Comparison of ENCODE assay signal across 8 cellular contexts in the genomic region with DNA sequence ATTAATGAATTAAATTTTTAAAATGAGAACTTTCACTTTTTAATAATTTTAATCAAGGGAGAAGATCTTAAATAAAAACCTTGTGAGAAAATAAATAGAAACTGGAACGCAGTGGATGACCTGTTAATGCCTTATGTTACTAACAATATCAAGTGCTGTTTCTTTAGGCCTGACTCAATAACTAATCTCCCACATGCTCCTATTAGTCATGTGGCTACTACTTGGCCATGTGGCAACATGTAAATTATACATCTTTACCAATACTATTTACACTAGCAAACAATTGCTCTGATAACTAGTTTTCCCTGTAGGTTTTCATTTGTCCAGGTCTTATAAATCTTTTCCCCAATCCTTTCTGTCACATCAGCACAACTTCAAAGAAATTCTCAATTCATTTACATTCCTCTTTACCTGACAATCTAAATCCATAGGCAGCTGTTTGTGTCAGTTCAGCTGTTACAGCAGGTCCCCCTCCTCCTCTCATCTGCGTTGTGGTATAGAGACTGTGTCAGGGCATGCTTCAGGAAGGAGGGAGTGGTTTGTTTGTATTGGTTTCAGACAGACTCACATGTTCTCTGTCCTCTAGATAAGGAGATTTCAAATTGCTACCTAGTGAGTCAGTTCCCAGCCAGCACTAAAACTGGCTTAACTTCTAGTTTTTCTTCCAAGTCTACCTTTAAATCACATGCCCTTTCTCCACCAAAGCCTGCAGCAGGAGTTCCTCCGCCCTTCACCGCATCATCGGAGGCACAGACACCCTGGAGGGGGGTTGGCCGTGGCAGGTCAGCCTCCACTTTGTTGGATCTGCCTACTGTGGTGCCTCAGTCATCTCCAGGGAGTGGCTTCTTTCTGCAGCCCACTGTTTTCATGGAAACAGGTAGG. TPM values are rescaled to one million over a fixed set of nuclear protein-coding genes. Genes with fewer than 3 reads are reported as not detected.
A peak's percentile ranks its signal among the peaks of the same experiment; 100 is the strongest.
DNase-seq lines count a peak whose midpoint lies in the region; ATAC-seq and TF ChIP-seq lines count a peak whose summit lies in the region.

No MANE protein-coding gene starts in this region.

- H3K27me3 ChIP-seq in breast epithelium (no peaks in the 10 kb centered on the region), lower lobe of right lung (ENCODE audit: low read depth) (no peaks in the 10 kb centered on the region), tibial nerve (no peaks in the 10 kb centered on the region)

- no peaks in the 10 kb centered on the region for H3K27me3 Mint-ChIP-seq in MCF 10A (ENCODE audit: insufficient read depth, unreplicated experiment)
- no peaks in the 10 kb centered on the region for H3K27me3 Mint-ChIP-seq in activated naive CD8-positive, alpha-beta T cell treated with anti-CD3 and anti-CD28 coated beads, Interleukin-2, amount 50 U/mL, for 24 hours

- CTCF ChIA-PET in MCF 10A (lab: Yijun Ruan, JAX), result no interaction called here

- TF ChIP-seq POLR2A in breast epithelium (IDR thresholded peaks at IDR 0.05) (no peak), tibial nerve (IDR thresholded peaks at IDR 0.05) (no peak)

- H3K9me3 Mint-ChIP-seq in MCF 10A (ENCODE audit: unreplicated experiment), result no peaks in the 10 kb centered on the region
- H3K9me3 Mint-ChIP-seq in activated naive CD8-positive, alpha-beta T cell treated with anti-CD3 and anti-CD28 coated beads, Interleukin-2, amount 50 U/mL, for 24 hours, result peaks cover 4% of the 10 kb centered on the region

- ATAC-seq in HG02981 (IDR thresholded peaks at IDR 0.05; ENCODE audit: unreplicated experiment) (peak; percentile 81), lower lobe of right lung (peak; percentile 97 to 98)
- peak; percentile 90 for ATAC-seq in activated naive CD8-positive, alpha-beta T cell treated with anti-CD3 and anti-CD28 coated beads, Interleukin-2, amount 50 U/mL, for 24 hours

- peaks cover 25% of the 10 kb centered on the region for H3K4me1 Mint-ChIP-seq in MCF 10A (ENCODE audit: insufficient read depth, unreplicated experiment)
- peaks cover 32% of the 10 kb centered on the region for H3K4me1 Mint-ChIP-seq in activated naive CD8-positive, alpha-beta T cell treated with anti-CD3 and anti-CD28 coated beads, Interleukin-2, amount 50 U/mL, for 24 hours

- POLR2A ChIA-PET in MCF 10A (lab: Yijun Ruan, JAX), result interaction anchor here (0.6 to 1.6 kb wide), 5 partner anchors 12 to 414 kb away, joined by 3 to 11 read pairs (median 3); no protein-coding TSS in a partner anchor

- no peak for TF ChIP-seq EP300 in tibial nerve (IDR thresholded peaks at IDR 0.05)

- H3K36me3 ChIP-seq in breast epithelium, result no peaks in the 10 kb centered on the region
- no peaks in the 10 kb centered on the region for H3K36me3 ChIP-seq in lower lobe of right lung
- no peaks in the 10 kb centered on the region for H3K36me3 ChIP-seq in tibial nerve

- peak overlapping the region; percentile 68 for H3K4me3 Mint-ChIP-seq in MCF 10A (ENCODE audit: unreplicated experiment)
- H3K4me3 Mint-ChIP-seq in activated naive CD8-positive, alpha-beta T cell treated with anti-CD3 and anti-CD28 coated beads, Interleukin-2, amount 50 U/mL, for 24 hours, result no peak overlapping the region

- H3K9me3 ChIP-seq in breast epithelium (no peaks in the 10 kb centered on the region), lower lobe of right lung (no peaks in the 10 kb centered on the region), tibial nerve (no peaks in the 10 kb centered on the region)

- H3K27ac ChIP-seq in breast epithelium (peak overlapping the region in 1 of 2 donors; percentile 45), lower lobe of right lung (peak overlapping the region; percentile 46), tibial nerve (no peak overlapping the region)

- peaks cover 6% of the 10 kb centered on the region for H3K36me3 Mint-ChIP-seq in MCF 10A (ENCODE audit: insufficient read depth, unreplicated experiment)
- no peaks in the 10 kb centered on the region for H3K36me3 Mint-ChIP-seq in activated naive CD8-positive, alpha-beta T cell treated with anti-CD3 and anti-CD28 coated beads, Interleukin-2, amount 50 U/mL, for 24 hours (ENCODE audit: low read depth)

- 63 to 66% methylated on average over 6 of the region's 6 CpGs for WGBS in tibial nerve, 2 donors

- peak overlapping the region; percentile 97 for H3K27ac Mint-ChIP-seq in MCF 10A (ENCODE audit: low read depth, unreplicated experiment)
- H3K27ac Mint-ChIP-seq in activated naive CD8-positive, alpha-beta T cell treated with anti-CD3 and anti-CD28 coated beads, Interleukin-2, amount 50 U/mL, for 24 hours, result no peak overlapping the region

- peak; percentile 94 for DNase-seq in MCF 10A (ENCODE audit: unreplicated experiment)
- no peak for DNase-seq in breast epithelium (ENCODE audit: low spot score in 2 of 2)
- DNase-seq in NCI-H524 (lab: John Stamatoyannopoulos, UW), result peak; percentile 74 to 88
- peak; percentile 15 for DNase-seq in activated naive CD8-positive, alpha-beta T cell treated with anti-CD3 and anti-CD28 coated beads, Interleukin-2, amount 50 U/mL, for 24 hours
- peak; percentile 68 for DNase-seq in lower lobe of right lung
- DNase-seq in middle frontal gyrus (ENCODE audit: extremely low spot score, low spot score), result no peak
- no peak for DNase-seq in tibial nerve (ENCODE audit: low spot score in 2 of 2)

- H3K4me1 ChIP-seq in breast epithelium (no peaks in the 10 kb centered on the region), lower lobe of right lung (no peaks in the 10 kb centered on the region), tibial nerve (peaks cover 0 to 3% (median 0%) of the 10 kb centered on the region in 4 donors)

- TSS peak; percentile 87 for BruUV-seq in MCF 10A (replicated peaks; lab: Mats Ljungman, UMichigan)

- no peak for TF ChIP-seq CTCF in MCF 10A (IDR thresholded peaks at IDR 0.05; ENCODE audit: unreplicated experiment)
- no peak for TF ChIP-seq CTCF in breast epithelium (IDR thresholded peaks at IDR 0.05)
- no peak for TF ChIP-seq CTCF in lower lobe of right lung (IDR thresholded peaks at IDR 0.05)
- no peak for TF ChIP-seq CTCF in tibial nerve (IDR thresholded peaks at IDR 0.05)

- intact Hi-C loops in MCF 10A (cut with micrococcal nuclease), result loop anchor here (1.0 kb wide), 2 partner anchors 11 to 36 kb away; a partner anchor contains a TSS
- intact Hi-C loops in breast epithelium (cut with DNase I; ENCODE audit: low total_unique reads), result no loop called here
- intact Hi-C loops in lower lobe of right lung (cut with DNase I), result no loop called here

- no peak overlapping the region for H3K4me3 ChIP-seq in breast epithelium
- H3K4me3 ChIP-seq in lower lobe of right lung, result no peak overlapping the region
- H3K4me3 ChIP-seq in tibial nerve, result no peak overlapping the region

RNA-seq across cellular contexts. Expression of a gene that starts 11.3 kb away (rescaled TPM):
- total RNA-seq in MCF 10A (2022) (10.4 and 16.1 TPM in 2 replicates), breast epithelium (10 to 100 TPM in 1 of 3 donors, 1 to 10 TPM in 1, under 1 TPM in 1; 0.64 to 23.6 (median 8.5) TPM), lower lobe of right lung (16.4 TPM), tibial nerve (1 to 10 TPM in 3 of 4 donors, under 1 TPM in 1; 0.98 to 8.5 (median 5.6) TPM)

RNA-seq across cellular contexts. Expression of a gene that starts 40.3 kb away (rescaled TPM):
- total RNA-seq in MCF 10A (2022) (0.22 TPM in 1 of 2 replicates, not detected in the other), breast epithelium (under 1 TPM in 1 of 3 donors, not detected in 2; 0.15 TPM), lower lobe of right lung (0.15 TPM), tibial nerve (not detected)

RNA-seq across cellular contexts. Expression of a gene that starts 58.2 kb away (rescaled TPM):
- total RNA-seq in MCF 10A (2022), result 0.29 and 0.63 TPM in 2 replicates
- total RNA-seq in breast epithelium, result 1 to 10 TPM in 1 of 3 donors, under 1 TPM in 2; 0.16 to 1.5 (median 0.66) TPM
- 1.5 TPM for total RNA-seq in lower lobe of right lung
- total RNA-seq in tibial nerve, result 1 to 10 TPM in 1 of 4 donors, under 1 TPM in 1, not detected in 2; under 0.01 to 2.0 TPM

Comparison
In these comparisons a context has a peak if more than half of its experiments do, and no peak if none do; other contexts are left out.
1. DNase-seq: peak in MCF 10A (single experiment), NCI-H524 (2 of 2), activated naive CD8-positive, alpha-beta T cell treated with anti-CD3 and anti-CD28 coated beads, Interleukin-2, amount 50 U/mL, for 24 hours (single experiment) and lower lobe of right lung (single experiment); none in breast epithelium (0 of 2), middle frontal gyrus (single experiment) and tibial nerve (0 of 2).
2. Peak in every context shown above with its lines, with median percentiles within 50 percentile points of each other: ATAC-seq.